Comparison of ENCODE assay signal across 20 cellular contexts in the genomic region with DNA sequence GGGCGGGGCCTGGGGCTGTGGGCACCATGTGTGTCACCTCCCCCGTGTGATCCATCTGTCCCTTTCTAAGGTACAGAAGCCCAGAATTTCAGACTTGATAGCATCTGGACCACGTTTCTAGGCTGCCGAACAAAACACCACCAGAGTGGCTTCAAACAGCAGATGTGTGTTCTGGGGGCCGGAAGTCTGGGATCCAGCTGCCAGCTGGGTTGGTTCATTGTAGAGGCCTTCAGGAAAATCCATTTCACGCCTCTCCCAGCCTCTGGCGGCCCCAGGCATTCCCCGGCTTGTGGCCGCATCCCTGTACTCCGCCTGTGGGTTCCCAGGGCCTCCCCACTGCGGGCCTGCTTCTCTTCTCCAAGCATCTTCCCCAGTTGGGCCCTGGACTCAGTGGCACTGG. TPM values are rescaled to one million over a fixed set of nuclear protein-coding genes. Genes with fewer than 3 reads are reported as not detected.
"Had no signal": no experiment of that assay in that cellular context is flagged by ENCODE, and none has a peak within 500 bp of the region (broad histone marks: within the 10 kb centered on the region; RNA-seq: fewer than 3 reads in every experiment).

No MANE protein-coding gene starts in this region.

- H3K4me1 ChIP-seq: foreskin keratinocyte, psoas muscle had no signal

- H3K4me3 ChIP-seq: coronary artery, ovary, psoas muscle, suprapubic skin, transverse colon, vagina had no signal

- H3K27me3 ChIP-seq: ovary, suprapubic skin, transverse colon, vagina had no signal

- ATAC-seq: foreskin keratinocyte; naive thymus-derived CD8-positive, alpha-beta T cell; psoas muscle; right cardiac atrium; stimulated activated naive CD8-positive, alpha-beta T cell treated with anti-CD3 and anti-CD28 coated beads, Interleukin-15, amount 100 ng/mL, for 72 hours had no signal

- DNase-seq: activated CD8-positive, alpha-beta memory T cell treated with anti-CD3 and anti-CD28 coated beads for 24 hours; foreskin keratinocyte; mesendoderm; psoas muscle; right cardiac atrium; small intestine; stimulated activated naive CD8-positive, alpha-beta T cell treated with anti-CD3 and anti-CD28 coated beads, Interleukin-15, amount 100 ng/mL, for 72 hours; transverse colon had no signal

- H3K36me3 ChIP-seq: ovary, suprapubic skin, transverse colon, vagina had no signal

- H3K27ac ChIP-seq: coronary artery, foreskin keratinocyte, ovary, psoas muscle, suprapubic skin, transverse colon, vagina had no signal

- H3K27ac Mint-ChIP-seq: brain; stimulated activated naive CD8-positive, alpha-beta T cell treated with anti-CD3 and anti-CD28 coated beads, Interleukin-15, amount 100 ng/mL, for 72 hours had no signal

- H3K9me3 ChIP-seq: ovary, psoas muscle, suprapubic skin, transverse colon, vagina had no signal

- H3K4me1 Mint-ChIP-seq: brain; central memory CD8-positive, alpha-beta T cell; naive thymus-derived CD8-positive, alpha-beta T cell; stimulated activated naive CD8-positive, alpha-beta T cell treated with anti-CD3 and anti-CD28 coated beads, Interleukin-15, amount 100 ng/mL, for 72 hours had no signal

- H3K4me3 Mint-ChIP-seq: activated naive CD4-positive, alpha-beta T cell treated with anti-CD3 and anti-CD28 coated beads for 36 hours; brain; central memory CD8-positive, alpha-beta T cell; naive thymus-derived CD8-positive, alpha-beta T cell; stimulated activated naive CD8-positive, alpha-beta T cell treated with anti-CD3 and anti-CD28 coated beads, Interleukin-15, amount 100 ng/mL, for 72 hours had no signal

- H3K9me3 Mint-ChIP-seq: activated naive CD4-positive, alpha-beta T cell treated with anti-CD3 and anti-CD28 coated beads for 36 hours; central memory CD8-positive, alpha-beta T cell had no signal

- H3K36me3 Mint-ChIP-seq: brain; naive thymus-derived CD8-positive, alpha-beta T cell had no signal

RNA-seq across cellular contexts. Expression of a gene that starts 39.6 kb away (rescaled TPM):
- total RNA-seq: activated naive CD4-positive, alpha-beta T cell treated with anti-CD3 and anti-CD28 coated beads for 36 hours; epithelial cell of proximal tubule; foreskin keratinocyte; kidney epithelial cell; liver; naive thymus-derived CD8-positive, alpha-beta T cell; psoas muscle; suprapubic skin; T-helper 1 cell treated with Interleukin-12 subunit alpha and Interleukin-12 subunit beta and Interleukin-4 antibody, amounts not matched to agents 30 ng/mL and 1 ng/mL, for 36 hours had no signal
- polyA plus RNA-seq: foreskin keratinocyte; liver; naive thymus-derived CD8-positive, alpha-beta T cell; psoas muscle; small intestine had no signal

RNA-seq across cellular contexts. Expression of a gene that starts 52.0 kb away (rescaled TPM):
- total RNA-seq: activated naive CD4-positive, alpha-beta T cell treated with anti-CD3 and anti-CD28 coated beads for 36 hours; foreskin keratinocyte; naive thymus-derived CD8-positive, alpha-beta T cell; psoas muscle; T-helper 1 cell treated with Interleukin-12 subunit alpha and Interleukin-12 subunit beta and Interleukin-4 antibody, amounts not matched to agents 30 ng/mL and 1 ng/mL, for 36 hours had no signal
- polyA plus RNA-seq: foreskin keratinocyte; naive thymus-derived CD8-positive, alpha-beta T cell had no signal
